In genomic region chr19:34343751-34344150, GRCh38 we compare ENCODE assay signal across 8 cellular contexts.
"Had no signal": no experiment of that assay in that cellular context is flagged by ENCODE, and none has a peak within 500 bp of the region (broad histone marks: within the 10 kb centered on the region; RNA-seq: fewer than 3 reads in every experiment).

No MANE protein-coding gene starts in this region.

- H3K27ac Mint-ChIP-seq: IgD-negative memory B cell had no signal

- H3K27me3 Mint-ChIP-seq: IgD-negative memory B cell had no signal

- H3K4me3 Mint-ChIP-seq: IgD-negative memory B cell had no signal

- ATAC-seq: HepG2 had no signal

- FAIRE-seq: HepG2, HTR-8/SVneo had no signal

- H3K27ac ChIP-seq: HL-60, KMS-11 had no signal

- H3K4me2 ChIP-seq: KMS-11 had no signal

- H3K9ac ChIP-seq: KMS-11 had no signal

- DNase-seq: IMR-90, KBM-7, KG1 had no signal
